Comparison of ENCODE assay signal across 12 cellular contexts in the genomic region with DNA sequence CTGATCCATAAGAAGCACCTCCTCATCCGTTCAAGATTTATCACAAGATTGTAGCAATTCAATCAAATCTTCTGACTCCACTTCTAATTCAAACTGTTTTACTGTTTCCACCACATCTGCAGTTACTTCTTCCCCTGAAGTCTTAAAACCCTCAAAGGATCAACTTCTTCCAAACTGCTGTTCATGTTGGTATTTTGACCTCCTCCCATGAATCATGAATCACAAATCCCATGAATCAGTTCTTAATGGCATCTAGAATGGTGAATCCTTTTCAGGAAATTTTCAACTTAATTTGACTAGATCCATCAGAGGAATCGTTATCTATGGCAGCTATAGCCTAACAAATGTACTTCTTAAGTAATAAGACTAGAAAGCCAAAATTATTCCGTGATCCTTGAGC.
"Had no signal": no experiment of that assay in that cellular context is flagged by ENCODE, and none has a peak within 500 bp of the region (broad histone marks: within the 10 kb centered on the region; RNA-seq: fewer than 3 reads in every experiment).

No MANE protein-coding gene starts in this region.

- H3K27me3 ChIP-seq: dorsolateral prefrontal cortex, spleen had no signal

- DNase-seq: activated CD4-positive, alpha-beta T cell treated with anti-CD3 and anti-CD28 coated beads for 1 hour; activated CD4-positive, alpha-beta T cell treated with anti-CD3 and anti-CD28 coated beads, Interleukin-2, amount 50 U/mL, for 4 hours; activated naive CD4-positive, alpha-beta T cell treated with anti-CD3 and anti-CD28 coated beads for 36 hours; activated naive CD8-positive, alpha-beta T cell treated with anti-CD3 and anti-CD28 coated beads, Interleukin-2, amount 50 U/mL, for 24 hours; dorsolateral prefrontal cortex; endodermal cell; hypothalamus; mesendoderm; natural killer cell; right cardiac atrium; spleen had no signal

- ATAC-seq: activated naive CD8-positive, alpha-beta T cell treated with anti-CD3 and anti-CD28 coated beads, Interleukin-2, amount 50 U/mL, for 24 hours; natural killer cell; right cardiac atrium had no signal

- H3K4me3 ChIP-seq: dorsolateral prefrontal cortex, spleen had no signal

- H3K27ac ChIP-seq: dorsolateral prefrontal cortex, spleen, VCaP had no signal

- H3K4me1 ChIP-seq: spleen had no signal
